In genomic region chr7:34100661-34101060, GRCh38 we compare ENCODE assay signal across 23 cellular contexts.
"Had no signal": no experiment of that assay in that cellular context is flagged by ENCODE, and none has a peak within 500 bp of the region (broad histone marks: within the 10 kb centered on the region; RNA-seq: fewer than 3 reads in every experiment).

No MANE protein-coding gene starts in this region.

- DNase-seq: colonic mucosa; cortex of kidney; effector CD8-positive, alpha-beta T cell; effector memory CD8-positive, alpha-beta T cell; endodermal cell; foreskin melanocyte; heart left ventricle; hypothalamus; immature natural killer cell; islet precursor cell; left cardiac atrium; left lung; left ventricle myocardium superior; lower lobe of right lung; mesendoderm; midbrain; naive thymus-derived CD4-positive, alpha-beta T cell had no signal

- H3K4me1 Mint-ChIP-seq: immature natural killer cell; memory B cell; naive thymus-derived CD4-positive, alpha-beta T cell had no signal

- H3K4me1 ChIP-seq: colonic mucosa, left lung, lower lobe of right lung had no signal

- H3K4me3 Mint-ChIP-seq: dendritic cell treated with granulocyte-macrophage colony-stimulating factor and Interleukin-4, amounts not matched to agents 40 ng/mL and 50 ng/mL, for 4 days; effector memory CD8-positive, alpha-beta T cell; endodermal cell; immature natural killer cell; memory B cell; naive thymus-derived CD4-positive, alpha-beta T cell had no signal

- H3K27me3 Mint-ChIP-seq: dendritic cell treated with granulocyte-macrophage colony-stimulating factor and Interleukin-4, amounts not matched to agents 40 ng/mL and 50 ng/mL, for 4 days; effector memory CD8-positive, alpha-beta T cell; memory B cell had no signal

- H3K27ac Mint-ChIP-seq: dendritic cell treated with granulocyte-macrophage colony-stimulating factor and Interleukin-4, amounts not matched to agents 40 ng/mL and 50 ng/mL, for 4 days; effector memory CD8-positive, alpha-beta T cell; endodermal cell; immature natural killer cell; memory B cell; naive thymus-derived CD4-positive, alpha-beta T cell had no signal

- H3K36me3 ChIP-seq: colonic mucosa, esophagus muscularis mucosa, gastroesophageal sphincter, heart left ventricle, left lung, lower lobe of right lung had no signal

- ATAC-seq: effector memory CD8-positive, alpha-beta T cell; gastroesophageal sphincter; heart left ventricle; left cardiac atrium; left lung; left ventricle myocardium superior; lower lobe of right lung; naive thymus-derived CD4-positive, alpha-beta T cell had no signal

- H3K9me3 ChIP-seq: colonic mucosa, esophagus muscularis mucosa, gastroesophageal sphincter, heart left ventricle, left lung, lower lobe of right lung had no signal

- H3K36me3 Mint-ChIP-seq: immature natural killer cell; memory B cell; naive thymus-derived CD4-positive, alpha-beta T cell had no signal

- FAIRE-seq: endometrium had no signal

- H3K27me3 ChIP-seq: colonic mucosa, esophagus muscularis mucosa, gastroesophageal sphincter, heart left ventricle, hepatocyte, left lung had no signal

- H3K4me3 ChIP-seq: colonic mucosa, esophagus muscularis mucosa, gastroesophageal sphincter, heart left ventricle, hepatocyte, left lung, lower lobe of right lung had no signal

- H3K79me2 ChIP-seq: hepatocyte had no signal

- H3K9me3 Mint-ChIP-seq: effector memory CD8-positive, alpha-beta T cell; endodermal cell; memory B cell had no signal

- H3K4me2 ChIP-seq: hepatocyte had no signal

- H2AFZ ChIP-seq: hepatocyte had no signal

- H3K27ac ChIP-seq: colonic mucosa, esophagus muscularis mucosa, gastroesophageal sphincter, heart left ventricle, hepatocyte, left lung, lower lobe of right lung had no signal
